ENCODE assay signal across 8 cellular contexts in genomic region chr3:13091898-13092620, GRCh38. TPM values are rescaled to one million over a fixed set of nuclear protein-coding genes. Genes with fewer than 3 reads are reported as not detected.
A peak's percentile ranks its signal among the peaks of the same experiment; 100 is the strongest.
DNase-seq lines count a peak whose midpoint lies in the region; ATAC-seq and TF ChIP-seq lines count a peak whose summit lies in the region.

No MANE protein-coding gene starts in this region.

- no peak overlapping the region for H3K27ac Mint-ChIP-seq in activated CD4-positive, alpha-beta memory T cell treated with anti-CD3 and anti-CD28 coated beads for 36 hours

- H3K27me3 ChIP-seq in dorsolateral prefrontal cortex: no peaks in the 10 kb centered on the region

- no peaks in the 10 kb centered on the region for H3K4me1 Mint-ChIP-seq in activated CD4-positive, alpha-beta memory T cell treated with anti-CD3 and anti-CD28 coated beads for 36 hours (ENCODE audit: low read depth)

- no peak overlapping the region for H3K4me3 Mint-ChIP-seq in activated CD4-positive, alpha-beta memory T cell treated with anti-CD3 and anti-CD28 coated beads for 36 hours

- no peaks in the 10 kb centered on the region for H3K9me3 Mint-ChIP-seq in activated CD4-positive, alpha-beta memory T cell treated with anti-CD3 and anti-CD28 coated beads for 36 hours

- H3K4me3 ChIP-seq in dorsolateral prefrontal cortex: peak overlapping the region in 15 of 59 donors; percentile 6 to 31 (median 22)

- POLR2A ChIA-PET in activated CD4-positive, alpha-beta memory T cell treated with anti-CD3 and anti-CD28 coated beads for 36 hours (lab: Charles Lee): no interaction called here

- DNase-seq in GM04504 (ENCODE audit: low read depth): peak; percentile 28
- DNase-seq in NCI-H748 (lab: John Stamatoyannopoulos, UW; ENCODE audit: unreplicated experiment): peak; percentile 63
- DNase-seq in activated CD4-positive, alpha-beta memory T cell treated with anti-CD3 and anti-CD28 coated beads for 36 hours: peak; percentile 86
- DNase-seq in dorsolateral prefrontal cortex: peak; percentile 80 to 92 (median 88)
- DNase-seq in lung microvascular endothelial cell (ENCODE audit: low read depth in 2 of 2): peak; percentile 73 to 88
- peak; percentile 39 for DNase-seq in stimulated activated CD8-positive, alpha-beta memory T cell treated with anti-CD3 and anti-CD28 coated beads, Interleukin-12 subunit alpha, Interleukin-12 subunit beta, amount 100 ng/mL, for 24 hours (ENCODE audit: extremely low read depth)
- no peak for DNase-seq in NCI-H128 (lab: John Stamatoyannopoulos, UW; ENCODE audit: unreplicated experiment)

- intact Hi-C loops in activated CD4-positive, alpha-beta memory T cell treated with anti-CD3 and anti-CD28 coated beads for 36 hours (cut with micrococcal nuclease): loop anchor here (2.0 to 10.0 kb wide), 4 partner anchors 143 to 557 kb away; no protein-coding TSS in a partner anchor
- intact Hi-C loops in dorsolateral prefrontal cortex (cut with DNase I): loop anchor here (2.0 to 10.0 kb wide), 8 partner anchors 185 to 560 kb away; no protein-coding TSS in a partner anchor

- no peaks in the 10 kb centered on the region for H3K36me3 Mint-ChIP-seq in activated CD4-positive, alpha-beta memory T cell treated with anti-CD3 and anti-CD28 coated beads for 36 hours

- CTCF ChIA-PET in activated CD4-positive, alpha-beta memory T cell treated with anti-CD3 and anti-CD28 coated beads for 36 hours (lab: Charles Lee): interaction anchor here (0.5 to 4.4 kb wide), 62 partner anchors 8 to 559 kb away, joined by 3 to 69 read pairs (median 4); partner anchors contain the start of gene HDAC11

- peak overlapping the region in 14 of 59 donors; percentile 12 to 62 (median 32) for H3K27ac ChIP-seq in dorsolateral prefrontal cortex

- ATAC-seq in HG02763 (IDR thresholded peaks at IDR 0.05; ENCODE audit: unreplicated experiment): peak; percentile 39

- H3K27me3 Mint-ChIP-seq in activated CD4-positive, alpha-beta memory T cell treated with anti-CD3 and anti-CD28 coated beads for 36 hours: peaks cover 3% of the 10 kb centered on the region

- TF ChIP-seq CTCF in dorsolateral prefrontal cortex (IDR thresholded peaks at IDR 0.05 in 54 of 56, conservative IDR thresholded peaks at IDR 0.05 in 2 of 56; ENCODE audit: low read depth in 1 of 56, partially characterized antibody in 56 of 56): peak; percentile 81 to 99 (median 98)

RNA-seq across cellular contexts. Expression of gene IQSEC1, which starts 18.8 kb away (rescaled TPM):
- 10 to 100 TPM; 42.5 to 43.8 TPM for total RNA-seq in activated CD4-positive, alpha-beta memory T cell treated with anti-CD3 and anti-CD28 coated beads for 36 hours
- 100 to 1,000 TPM; 128 to 330 (median 245) TPM for total RNA-seq in dorsolateral prefrontal cortex
- total RNA-seq in lung microvascular endothelial cell: 28.8 and 63.7 TPM in 2 replicates
